Comparison of ENCODE assay signal across 1 cellular context in the genomic region with DNA sequence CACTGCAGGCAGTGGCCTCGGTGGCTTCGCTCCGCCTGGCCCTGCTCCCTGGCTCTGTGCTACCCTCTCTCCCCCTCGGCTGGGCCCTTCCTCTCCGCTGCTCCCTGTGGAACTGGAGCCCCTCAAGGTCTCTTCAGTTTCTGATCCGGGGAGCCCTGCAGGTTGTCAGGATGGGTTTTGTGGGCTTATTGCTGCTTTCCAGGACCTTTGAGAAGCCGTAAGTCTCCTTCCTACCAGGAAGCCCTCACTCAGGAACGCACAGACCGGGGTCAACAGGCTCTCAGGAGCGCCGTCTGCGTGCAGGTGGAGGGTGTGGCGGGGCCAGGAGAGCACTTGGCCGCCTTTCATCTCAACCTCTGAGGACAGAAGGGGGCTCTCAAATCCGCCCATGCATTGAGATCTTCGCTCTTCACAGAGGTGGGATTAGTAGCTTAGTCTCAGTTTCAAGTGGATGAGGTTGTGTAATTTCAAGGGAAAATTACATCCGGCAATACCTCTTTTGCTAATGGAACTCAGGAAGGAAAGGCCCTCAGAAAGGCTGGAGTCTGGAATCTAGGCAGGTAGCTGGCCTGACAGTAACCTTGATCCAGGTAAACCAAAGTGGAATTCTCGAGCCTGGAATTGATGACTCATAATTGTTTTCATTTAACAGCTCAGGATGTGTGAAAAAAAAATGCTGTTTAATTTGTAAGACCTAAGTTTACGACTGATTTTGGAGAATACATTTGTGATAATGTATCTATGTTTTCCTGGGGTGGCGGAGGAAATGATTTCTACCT.
TF ChIP-seq lines count a peak whose summit lies in the region.

No MANE protein-coding gene starts in this region.

TF ChIP-seq in SK-N-SH, 30 proteins besides CTCF, POLR2A, EP300 and RAD21 (continued from another document):
- TF ChIP-seq, protein P1, sequence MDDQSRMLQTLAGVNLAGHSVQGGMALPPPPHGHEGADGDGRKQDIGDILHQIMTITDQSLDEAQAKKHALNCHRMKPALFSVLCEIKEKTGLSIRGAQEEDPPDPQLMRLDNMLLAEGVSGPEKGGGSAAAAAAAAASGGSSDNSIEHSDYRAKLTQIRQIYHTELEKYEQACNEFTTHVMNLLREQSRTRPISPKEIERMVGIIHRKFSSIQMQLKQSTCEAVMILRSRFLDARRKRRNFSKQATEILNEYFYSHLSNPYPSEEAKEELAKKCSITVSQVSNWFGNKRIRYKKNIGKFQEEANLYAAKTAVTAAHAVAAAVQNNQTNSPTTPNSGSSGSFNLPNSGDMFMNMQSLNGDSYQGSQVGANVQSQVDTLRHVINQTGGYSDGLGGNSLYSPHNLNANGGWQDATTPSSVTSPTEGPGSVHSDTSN (IDR thresholded peaks at IDR 0.05), result no peak
- TF ChIP-seq IRF3 (IDR thresholded peaks at IDR 0.05; ENCODE audit: low read depth, low read length), result no peak
